In the genomic region with DNA sequence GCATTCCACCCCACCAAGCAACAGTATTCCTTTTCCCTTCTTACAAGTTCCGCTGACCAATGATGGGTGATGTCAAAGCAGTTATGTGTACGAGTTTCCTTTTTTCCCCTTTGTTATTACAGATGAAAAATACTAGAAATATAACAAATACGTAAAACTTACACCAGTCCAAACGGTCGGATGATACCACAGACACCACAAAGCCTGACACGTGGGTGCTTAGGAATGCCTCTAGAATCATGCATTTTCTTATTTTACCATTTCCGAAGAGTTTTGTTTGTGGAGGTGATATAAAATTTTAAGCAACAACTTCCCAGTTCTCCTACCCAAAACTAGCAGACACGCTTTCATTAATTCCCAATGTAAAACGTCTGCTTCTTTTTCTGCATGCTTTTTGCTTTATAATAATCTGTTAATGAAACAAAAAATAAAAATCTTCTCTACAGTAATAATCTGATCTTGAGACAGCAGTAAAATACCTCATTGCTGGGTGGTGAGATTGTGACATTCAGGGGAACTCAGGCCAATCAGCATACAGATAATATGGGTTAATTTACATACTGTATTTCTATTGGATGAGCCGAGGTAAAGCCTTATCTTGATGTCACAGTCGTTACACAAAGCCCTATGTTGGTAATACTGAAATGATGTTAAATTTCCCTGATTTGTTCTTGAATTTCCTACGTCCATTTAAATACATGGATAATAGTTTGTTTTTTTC, we compare ENCODE assay signal across 1 cellular context.
TF ChIP-seq lines count a peak whose summit lies in the region.

No MANE protein-coding gene starts in this region.

TF ChIP-seq in GM12878, 131 proteins besides CTCF, POLR2A, EP300 and RAD21:
- no peak for TF ChIP-seq SMAD5 (IDR thresholded peaks at IDR 0.05; ENCODE audit: low read depth)
- no peak for TF ChIP-seq MTA2 (IDR thresholded peaks at IDR 0.05; ENCODE audit: low read depth)
- TF ChIP-seq, protein P1, sequence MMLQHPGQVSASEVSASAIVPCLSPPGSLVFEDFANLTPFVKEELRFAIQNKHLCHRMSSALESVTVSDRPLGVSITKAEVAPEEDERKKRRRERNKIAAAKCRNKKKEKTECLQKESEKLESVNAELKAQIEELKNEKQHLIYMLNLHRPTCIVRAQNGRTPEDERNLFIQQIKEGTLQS (IDR thresholded peaks at IDR 0.05; ENCODE audit: borderline replicate concordance, extremely low read depth, low read depth, low read length) = no peak
- TF ChIP-seq SUPT20H (IDR thresholded peaks at IDR 0.05; ENCODE audit: borderline replicate concordance, control insufficient read depth, low read depth, low read length) = no peak
